Comparison of ENCODE assay signal across 8 cellular contexts in the genomic region with DNA sequence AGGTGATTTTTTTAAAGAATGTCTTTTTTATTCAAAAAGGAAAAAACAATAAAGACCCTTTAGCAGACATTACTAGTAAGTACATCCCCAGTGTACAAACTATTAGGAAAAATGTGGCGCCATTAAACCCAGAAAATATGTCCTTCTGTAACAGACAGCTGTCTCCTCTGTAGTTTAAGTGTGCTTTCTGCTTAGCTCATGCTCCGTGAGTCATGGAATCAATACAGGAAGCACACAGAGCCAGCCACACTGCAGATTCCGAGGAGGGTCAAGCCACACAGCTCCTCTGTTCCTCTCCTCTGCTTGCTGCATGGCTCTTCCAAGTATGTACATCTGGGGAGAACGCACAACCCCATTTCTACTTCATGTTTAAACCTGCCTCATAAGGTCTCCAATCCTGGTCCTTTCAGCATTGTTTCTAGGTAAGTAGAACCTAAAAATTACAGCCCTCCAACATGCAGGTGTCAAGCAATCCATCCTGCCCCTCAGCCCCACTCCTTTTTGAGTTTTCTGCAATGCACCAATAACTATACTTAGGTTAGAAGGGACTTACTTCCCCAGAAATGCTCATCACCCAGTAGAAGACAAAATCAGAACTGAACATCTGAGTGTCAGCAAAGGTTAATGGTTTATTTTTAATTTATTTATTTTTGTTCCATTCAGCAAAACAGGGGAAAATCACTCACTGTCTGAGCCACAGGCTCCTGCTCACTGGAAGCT. TPM values are rescaled to one million over a fixed set of nuclear protein-coding genes. Genes with fewer than 3 reads are reported as not detected.
A peak's percentile ranks its signal among the peaks of the same experiment; 100 is the strongest.
DNase-seq lines count a peak whose midpoint lies in the region; ATAC-seq and TF ChIP-seq lines count a peak whose summit lies in the region.

No MANE protein-coding gene starts in this region.

- intact Hi-C loops in CD4-positive, alpha-beta T cell (cut with DNase I, micrococcal nuclease): no loop called here
- intact Hi-C loops in dendritic cell treated with granulocyte-macrophage colony-stimulating factor and Interleukin-4, amounts not matched to agents 40 ng/mL and 50 ng/mL, for 4 days (cut with micrococcal nuclease): loop anchor here (5.0 kb wide), 1 partner anchor 34 kb away; no protein-coding TSS in a partner anchor
- intact Hi-C loops in thyroid gland (cut with DNase I): no loop called here

- TF ChIP-seq POLR2A in thyroid gland (IDR thresholded peaks at IDR 0.05): peak in 1 of 2 donors; percentile 33

- peak overlapping the region; percentile 29 for H3K27ac Mint-ChIP-seq in CD4-positive, alpha-beta T cell
- H3K27ac Mint-ChIP-seq in dendritic cell treated with granulocyte-macrophage colony-stimulating factor and Interleukin-4, amounts not matched to agents 40 ng/mL and 50 ng/mL, for 4 days: peak overlapping the region; percentile 93

- WGBS in lung, 2 donors: 15 to 35% methylated on average over 4 of the region's 4 CpGs
- WGBS in thyroid gland, 2 donors: 36 to 38% methylated on average over 4 of the region's 4 CpGs

- no peaks in the 10 kb centered on the region for H3K9me3 Mint-ChIP-seq in CD4-positive, alpha-beta T cell
- H3K9me3 Mint-ChIP-seq in dendritic cell treated with granulocyte-macrophage colony-stimulating factor and Interleukin-4, amounts not matched to agents 40 ng/mL and 50 ng/mL, for 4 days: no peaks in the 10 kb centered on the region

- peaks cover 58% of the 10 kb centered on the region for H3K4me1 Mint-ChIP-seq in CD4-positive, alpha-beta T cell (ENCODE audit: low read depth)
- H3K4me1 Mint-ChIP-seq in dendritic cell treated with granulocyte-macrophage colony-stimulating factor and Interleukin-4, amounts not matched to agents 40 ng/mL and 50 ng/mL, for 4 days (ENCODE audit: low read depth): peaks cover 37% of the 10 kb centered on the region

- peaks cover 26% of the 10 kb centered on the region for H3K36me3 Mint-ChIP-seq in CD4-positive, alpha-beta T cell (ENCODE audit: low read depth)
- peaks cover 8% of the 10 kb centered on the region for H3K36me3 Mint-ChIP-seq in dendritic cell treated with granulocyte-macrophage colony-stimulating factor and Interleukin-4, amounts not matched to agents 40 ng/mL and 50 ng/mL, for 4 days (ENCODE audit: low read depth)

- CTCF ChIA-PET in CD4-positive, alpha-beta T cell (lab: Charles Lee): no interaction called here

- H3K27me3 Mint-ChIP-seq in CD4-positive, alpha-beta T cell: no peaks in the 10 kb centered on the region
- H3K27me3 Mint-ChIP-seq in dendritic cell treated with granulocyte-macrophage colony-stimulating factor and Interleukin-4, amounts not matched to agents 40 ng/mL and 50 ng/mL, for 4 days: no peaks in the 10 kb centered on the region

- no peak for DNase-seq in CD4-positive, alpha-beta T cell
- peak; percentile 17 for DNase-seq in Jurkat, Clone E6-1 (ENCODE audit: low read depth, low spot score)
- DNase-seq in SIG-M5 treated with dmso at 0.1 percent for 504 hours (lab: John Stamatoyannopoulos, UW; ENCODE audit: unreplicated experiment) (peak; percentile 87), lung (ENCODE audit: low spot score) (no peak), thyroid gland (peak; percentile 35 to 49)

- H3K9me3 ChIP-seq in CD4-positive, alpha-beta T cell (ENCODE audit: control insufficient read depth, low read length): no peaks in the 10 kb centered on the region
- H3K9me3 ChIP-seq in lung (ENCODE audit: control insufficient read depth in 2 of 2, insufficient read depth in 1 of 2, low read length in 1 of 2) (no peaks in the 10 kb centered on the region), thyroid gland (no peaks in the 10 kb centered on the region)

- no peaks in the 10 kb centered on the region for H3K36me3 ChIP-seq in lung (ENCODE audit: control insufficient read depth in 2 of 2, insufficient read depth in 2 of 2, low read length in 2 of 2)
- no peaks in the 10 kb centered on the region for H3K36me3 ChIP-seq in thyroid gland

- H3K27me3 ChIP-seq in CD4-positive, alpha-beta T cell (ENCODE audit: control insufficient read depth, insufficient read depth, low read length): no peaks in the 10 kb centered on the region
- no peaks in the 10 kb centered on the region for H3K27me3 ChIP-seq in lung (ENCODE audit: control insufficient read depth, insufficient read depth)
- H3K27me3 ChIP-seq in thyroid gland: no peaks in the 10 kb centered on the region

- TF ChIP-seq CTCF in CD4-positive, alpha-beta T cell (IDR thresholded peaks at IDR 0.05): no peak
- no peak for TF ChIP-seq CTCF in lung (IDR thresholded peaks at IDR 0.05; ENCODE audit: control extremely low read depth, extremely low read depth)
- no peak for TF ChIP-seq CTCF in thyroid gland (IDR thresholded peaks at IDR 0.05)

- no peak for ATAC-seq in CD4-positive, alpha-beta T cell (ENCODE audit: poor library complexity)
- ATAC-seq in lung (ENCODE audit: insufficient read depth, low FRiP score) (peak; percentile 64), HG03139 (IDR thresholded peaks at IDR 0.05; ENCODE audit: unreplicated experiment) (no peak), GM21723 (IDR thresholded peaks at IDR 0.05; ENCODE audit: unreplicated experiment) (no peak)

- H3K4me3 ChIP-seq in Jurkat, Clone E6-1 (ENCODE audit: low read length): no peak overlapping the region
- H3K4me3 ChIP-seq in lung (no peak overlapping the region), thyroid gland (replicated peaks in 1 of 3) (no peak overlapping the region)

- H3K27ac ChIP-seq in CD4-positive, alpha-beta T cell (ENCODE audit: low read depth, low read length): no peak overlapping the region
- H3K27ac ChIP-seq in lung (ENCODE audit: low read depth in 1 of 2, low read length in 1 of 2): peak overlapping the region; percentile 42 to 85
- H3K27ac ChIP-seq in thyroid gland: peak overlapping the region; percentile 47 to 79 (median 78)

- POLR2A ChIA-PET in CD4-positive, alpha-beta T cell (lab: Charles Lee): no interaction called here

- peak overlapping the region; percentile 18 for H3K4me3 Mint-ChIP-seq in CD4-positive, alpha-beta T cell
- H3K4me3 Mint-ChIP-seq in dendritic cell treated with granulocyte-macrophage colony-stimulating factor and Interleukin-4, amounts not matched to agents 40 ng/mL and 50 ng/mL, for 4 days: peak overlapping the region; percentile 68

- H3K4me1 ChIP-seq in lung (ENCODE audit: control insufficient read depth in 2 of 2, insufficient read depth in 2 of 2, low read length in 2 of 2): peaks cover 25 to 59% of the 10 kb centered on the region in 2 donors
- H3K4me1 ChIP-seq in thyroid gland: peaks cover 67 to 88% of the 10 kb centered on the region in 2 donors

RNA-seq across cellular contexts. Expression of a gene that starts 37.5 kb away (rescaled TPM):
- 10 to 100 TPM; 14.3 to 16.7 TPM for total RNA-seq in CD4-positive, alpha-beta T cell
- polyA plus RNA-seq in Jurkat, Clone E6-1 (2012; ENCODE audit: insufficient read depth, insufficient read length): 8.5 TPM
- total RNA-seq in lung (10 to 100 TPM; 27.8 to 38.3 TPM), thyroid gland (10 to 100 TPM; 42.7 to 55.8 (median 46.3) TPM)
- polyA plus RNA-seq in lung: 10 to 100 TPM in 1 of 2 donors, 1 to 10 TPM in 1; 7.5 to 19.0 TPM

Comparison
In these comparisons a context has a peak if more than half of its experiments do, and no peak if none do; other contexts are left out.
1. DNase-seq: peak in Jurkat, Clone E6-1 (single experiment), SIG-M5 treated with dmso at 0.1 percent for 504 hours (single experiment) and thyroid gland (2 of 2); none in CD4-positive, alpha-beta T cell (0 of 10) and lung (single experiment).